ENCODE assay signal across 1 cellular context in genomic region chr9:122159026-122159924, GRCh38.
TF ChIP-seq lines count a peak whose summit lies in the region.

MORN5 (plus strand) TSS chr9:122159908; CDS start chr9:122159973, 65 bp downstream.
NDUFA8 (minus strand) TSS chr9:122159779; CDS start chr9:122159677, 102 bp downstream.

TF ChIP-seq in GM12878, 131 proteins besides CTCF, POLR2A, EP300 and RAD21 (continued from another document):
- TF ChIP-seq PAX8 (IDR thresholded peaks at IDR 0.05) (no peak), IKZF1 (conservative IDR thresholded peaks at IDR 0.05) (peak; percentile 94), SIN3A (IDR thresholded peaks at IDR 0.05; ENCODE audit: low read depth, low read length) (peak; percentile 70; the same call in 1 of the 2 replicates), SP1 (IDR thresholded peaks at IDR 0.05; ENCODE audit: low read depth, low read length) (peak; percentile 26), ATF7 (IDR thresholded peaks at IDR 0.05; ENCODE audit: low read depth) (peak; percentile 38; the same call in 1 of the 2 replicates), NRF1 (conservative IDR thresholded peaks at IDR 0.05; ENCODE audit: low read depth, low read length) (peak; percentile 98), FOXK2 (IDR thresholded peaks at IDR 0.05) (peak; percentile 75), HDGF (IDR thresholded peaks at IDR 0.05) (peak; percentile 86), ZNF207 (IDR thresholded peaks at IDR 0.05; ENCODE audit: borderline replicate concordance) (0 out of 2 replicates have a peak, but pooled peaks have one; percentile 29), CBX3 (IDR thresholded peaks at IDR 0.05; ENCODE audit: borderline replicate concordance, low read depth) (no peak), CBFB (IDR thresholded peaks at IDR 0.05; ENCODE audit: low read depth) (no peak), RUNX3 (IDR thresholded peaks at IDR 0.05; ENCODE audit: low read length) (0 out of 2 replicates have a peak, but pooled peaks have one; percentile 17), KLF5 (IDR thresholded peaks at IDR 0.05; ENCODE audit: partially characterized antibody) (peak; percentile 81), FOXM1 (IDR thresholded peaks at IDR 0.05; ENCODE audit: low read depth, low read length) (no peak), SMARCA5 (IDR thresholded peaks at IDR 0.05) (no peak), ATF2 (IDR thresholded peaks at IDR 0.05; ENCODE audit: low read length) (no peak), EED (IDR thresholded peaks at IDR 0.05; ENCODE audit: low read depth) (no peak), USF1 (IDR thresholded peaks at IDR 0.05; ENCODE audit: borderline replicate concordance, extremely low read length, insufficient read depth, low read depth, low read length) (no peak), BHLHE40 (IDR thresholded peaks at IDR 0.05; ENCODE audit: borderline replicate concordance in 1 of 2, low read depth in 2 of 2, low read length in 1 of 2) (peak; percentile 7 to 50; a peak in 2 of 4 replicates), NR2F1 (conservative IDR thresholded peaks at IDR 0.05) (0 out of 2 replicates have a peak, but pooled peaks have one; percentile 15), BMI1 (IDR thresholded peaks at IDR 0.05; ENCODE audit: borderline replicate concordance) (peak; percentile 93; the same call in 1 of the 2 replicates), MYC (IDR thresholded peaks at IDR 0.05; ENCODE audit: insufficient read depth, insufficient read length, insufficient replicate concordance, low read length, severe bottlenecking) (peak; percentile 46), RELA (IDR thresholded peaks at IDR 0.05; ENCODE audit: borderline replicate concordance, partially characterized antibody) (peak; percentile 64), GATAD2B (conservative IDR thresholded peaks at IDR 0.05; ENCODE audit: low read depth) (no peak), LARP7 (IDR thresholded peaks at IDR 0.05) (0 out of 2 replicates have a peak, but pooled peaks have one; percentile 42), NBN (IDR thresholded peaks at IDR 0.05) (peak; percentile 62; the same call in 1 of the 2 replicates), POLR2AphosphoS5 (IDR thresholded peaks at IDR 0.05; ENCODE audit: low read length) (peak; percentile 77; the same call in 1 of the 2 replicates), JUND (IDR thresholded peaks at IDR 0.05; ENCODE audit: low read depth, low read length) (no peak), JUNB (IDR thresholded peaks at IDR 0.05) (no peak), SMAD5 (IDR thresholded peaks at IDR 0.05; ENCODE audit: low read depth) (peak; percentile 54; the same call in 1 of the 2 replicates)
- TF ChIP-seq, protein P1, sequence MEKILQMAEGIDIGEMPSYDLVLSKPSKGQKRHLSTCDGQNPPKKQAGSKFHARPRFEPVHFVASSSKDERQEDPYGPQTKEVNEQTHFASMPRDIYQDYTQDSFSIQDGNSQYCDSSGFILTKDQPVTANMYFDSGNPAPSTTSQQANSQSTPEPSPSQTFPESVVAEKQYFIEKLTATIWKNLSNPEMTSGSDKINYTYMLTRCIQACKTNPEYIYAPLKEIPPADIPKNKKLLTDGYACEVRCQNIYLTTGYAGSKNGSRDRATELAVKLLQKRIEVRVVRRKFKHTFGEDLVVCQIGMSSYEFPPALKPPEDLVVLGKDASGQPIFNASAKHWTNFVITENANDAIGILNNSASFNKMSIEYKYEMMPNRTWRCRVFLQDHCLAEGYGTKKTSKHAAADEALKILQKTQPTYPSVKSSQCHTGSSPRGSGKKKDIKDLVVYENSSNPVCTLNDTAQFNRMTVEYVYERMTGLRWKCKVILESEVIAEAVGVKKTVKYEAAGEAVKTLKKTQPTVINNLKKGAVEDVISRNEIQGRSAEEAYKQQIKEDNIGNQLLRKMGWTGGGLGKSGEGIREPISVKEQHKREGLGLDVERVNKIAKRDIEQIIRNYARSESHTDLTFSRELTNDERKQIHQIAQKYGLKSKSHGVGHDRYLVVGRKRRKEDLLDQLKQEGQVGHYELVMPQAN (conservative IDR thresholded peaks at IDR 0.05) = no peak
- TF ChIP-seq, protein P2, sequence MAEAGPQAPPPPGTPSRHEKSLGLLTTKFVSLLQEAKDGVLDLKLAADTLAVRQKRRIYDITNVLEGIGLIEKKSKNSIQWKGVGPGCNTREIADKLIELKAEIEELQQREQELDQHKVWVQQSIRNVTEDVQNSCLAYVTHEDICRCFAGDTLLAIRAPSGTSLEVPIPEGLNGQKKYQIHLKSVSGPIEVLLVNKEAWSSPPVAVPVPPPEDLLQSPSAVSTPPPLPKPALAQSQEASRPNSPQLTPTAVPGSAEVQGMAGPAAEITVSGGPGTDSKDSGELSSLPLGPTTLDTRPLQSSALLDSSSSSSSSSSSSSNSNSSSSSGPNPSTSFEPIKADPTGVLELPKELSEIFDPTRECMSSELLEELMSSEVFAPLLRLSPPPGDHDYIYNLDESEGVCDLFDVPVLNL (IDR thresholded peaks at IDR 0.05; ENCODE audit: low read depth, low read length) = 0 out of 2 replicates have a peak, but pooled peaks have one; percentile 9
- TF ChIP-seq, protein P3, sequence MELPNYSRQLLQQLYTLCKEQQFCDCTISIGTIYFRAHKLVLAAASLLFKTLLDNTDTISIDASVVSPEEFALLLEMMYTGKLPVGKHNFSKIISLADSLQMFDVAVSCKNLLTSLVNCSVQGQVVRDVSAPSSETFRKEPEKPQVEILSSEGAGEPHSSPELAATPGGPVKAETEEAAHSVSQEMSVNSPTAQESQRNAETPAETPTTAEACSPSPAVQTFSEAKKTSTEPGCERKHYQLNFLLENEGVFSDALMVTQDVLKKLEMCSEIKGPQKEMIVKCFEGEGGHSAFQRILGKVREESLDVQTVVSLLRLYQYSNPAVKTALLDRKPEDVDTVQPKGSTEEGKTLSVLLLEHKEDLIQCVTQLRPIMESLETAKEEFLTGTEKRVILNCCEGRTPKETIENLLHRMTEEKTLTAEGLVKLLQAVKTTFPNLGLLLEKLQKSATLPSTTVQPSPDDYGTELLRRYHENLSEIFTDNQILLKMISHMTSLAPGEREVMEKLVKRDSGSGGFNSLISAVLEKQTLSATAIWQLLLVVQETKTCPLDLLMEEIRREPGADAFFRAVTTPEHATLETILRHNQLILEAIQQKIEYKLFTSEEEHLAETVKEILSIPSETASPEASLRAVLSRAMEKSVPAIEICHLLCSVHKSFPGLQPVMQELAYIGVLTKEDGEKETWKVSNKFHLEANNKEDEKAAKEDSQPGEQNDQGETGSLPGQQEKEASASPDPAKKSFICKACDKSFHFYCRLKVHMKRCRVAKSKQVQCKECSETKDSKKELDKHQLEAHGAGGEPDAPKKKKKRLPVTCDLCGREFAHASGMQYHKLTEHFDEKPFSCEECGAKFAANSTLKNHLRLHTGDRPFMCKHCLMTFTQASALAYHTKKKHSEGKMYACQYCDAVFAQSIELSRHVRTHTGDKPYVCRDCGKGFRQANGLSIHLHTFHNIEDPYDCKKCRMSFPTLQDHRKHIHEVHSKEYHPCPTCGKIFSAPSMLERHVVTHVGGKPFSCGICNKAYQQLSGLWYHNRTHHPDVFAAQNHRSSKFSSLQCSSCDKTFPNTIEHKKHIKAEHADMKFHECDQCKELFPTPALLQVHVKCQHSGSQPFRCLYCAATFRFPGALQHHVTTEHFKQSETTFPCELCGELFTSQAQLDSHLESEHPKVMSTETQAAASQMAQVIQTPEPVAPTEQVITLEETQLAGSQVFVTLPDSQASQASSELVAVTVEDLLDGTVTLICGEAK (IDR thresholded peaks at IDR 0.05; ENCODE audit: borderline replicate concordance) = no peak
- TF ChIP-seq, protein P4, sequence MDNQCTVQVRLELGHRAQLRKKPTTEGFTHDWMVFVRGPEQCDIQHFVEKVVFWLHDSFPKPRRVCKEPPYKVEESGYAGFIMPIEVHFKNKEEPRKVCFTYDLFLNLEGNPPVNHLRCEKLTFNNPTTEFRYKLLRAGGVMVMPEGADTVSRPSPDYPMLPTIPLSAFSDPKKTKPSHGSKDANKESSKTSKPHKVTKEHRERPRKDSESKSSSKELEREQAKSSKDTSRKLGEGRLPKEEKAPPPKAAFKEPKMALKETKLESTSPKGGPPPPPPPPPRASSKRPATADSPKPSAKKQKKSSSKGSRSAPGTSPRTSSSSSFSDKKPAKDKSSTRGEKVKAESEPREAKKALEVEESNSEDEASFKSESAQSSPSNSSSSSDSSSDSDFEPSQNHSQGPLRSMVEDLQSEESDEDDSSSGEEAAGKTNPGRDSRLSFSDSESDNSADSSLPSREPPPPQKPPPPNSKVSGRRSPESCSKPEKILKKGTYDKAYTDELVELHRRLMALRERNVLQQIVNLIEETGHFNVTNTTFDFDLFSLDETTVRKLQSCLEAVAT (IDR thresholded peaks at IDR 0.05) = 0 out of 2 replicates have a peak, but pooled peaks have one; percentile 35
